1 cellular context compared by ENCODE assay signal in genomic region chr22:41229730-41230398, GRCh38.
TF ChIP-seq lines count a peak whose summit lies in the region.

No MANE protein-coding gene starts in this region.

TF ChIP-seq in IMR-90, 13 proteins besides CTCF, POLR2A, EP300 and RAD21:
- TF ChIP-seq NFE2L2 (IDR thresholded peaks at IDR 0.05; ENCODE audit: low read depth, low read length) (no peak), ELK1 (IDR thresholded peaks at IDR 0.05; ENCODE audit: borderline replicate concordance, low read depth, low read length) (no peak), CHD1 (IDR thresholded peaks at IDR 0.05; ENCODE audit: low read depth, low read length) (no peak), RFX5 (IDR thresholded peaks at IDR 0.05; ENCODE audit: low read depth, low read length) (no peak)
